8 cellular contexts compared by ENCODE assay signal in the genomic region with DNA sequence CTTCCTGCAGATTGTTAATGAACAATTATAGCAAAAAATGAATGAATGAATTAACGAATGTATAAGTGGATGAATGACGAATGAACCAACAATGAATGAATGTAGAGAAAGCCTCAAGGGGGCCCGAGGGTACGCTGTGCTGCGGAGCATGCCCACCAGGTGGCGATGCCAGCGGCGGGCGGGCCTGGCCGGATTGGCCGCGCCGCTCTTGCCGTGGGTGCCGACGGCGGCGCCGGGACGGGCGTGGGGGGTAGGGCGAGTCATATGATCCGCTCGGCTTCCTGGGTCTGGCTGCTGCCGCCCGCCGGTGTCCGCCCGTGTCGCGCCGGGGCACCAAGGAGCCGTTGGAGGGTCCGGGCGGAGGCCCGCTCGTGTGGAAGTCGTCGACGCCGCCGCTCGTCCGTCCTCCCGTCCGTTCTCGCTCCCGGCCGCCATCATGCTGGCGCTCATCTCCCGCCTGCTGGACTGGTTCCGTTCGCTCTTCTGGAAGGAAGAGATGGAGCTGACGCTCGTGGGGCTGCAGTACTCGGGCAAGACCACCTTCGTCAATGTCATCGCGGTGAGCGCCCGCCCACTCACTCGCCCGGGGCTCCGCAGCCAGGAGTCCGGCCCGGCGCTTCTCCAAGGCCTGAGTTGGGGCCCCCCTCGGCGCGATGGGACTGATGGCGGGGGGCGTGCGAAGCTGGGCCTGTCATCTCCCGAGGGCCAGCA. TPM values are rescaled to one million over a fixed set of nuclear protein-coding genes. Genes with fewer than 3 reads are reported as not detected.
A peak's percentile ranks its signal among the peaks of the same experiment; 100 is the strongest.
DNase-seq lines count a peak whose midpoint lies in the region; ATAC-seq and TF ChIP-seq lines count a peak whose summit lies in the region.

Gene ARL8B, plus strand, starts transcription at position 263 of the 711 bp plus-strand sequence. Its CDS starts 174 bp downstream, at position 437.

- H2BK12ac ChIP-seq in trophoblast cell (ENCODE audit: low read length), result peak within 1 kb of the TSS; percentile 35

- peak within 1 kb of the TSS; percentile 85 for H2AFZ ChIP-seq in trophoblast cell (ENCODE audit: insufficient read depth, low read length, poor library complexity)

- TF ChIP-seq POLR2A in tibial nerve (IDR thresholded peaks at IDR 0.05), result peak; percentile 66 to 68

- peak; percentile 95 for TF ChIP-seq CTCF in GM12872 (IDR thresholded peaks at IDR 0.05; ENCODE audit: insufficient read depth, low read depth, low read length)
- TF ChIP-seq CTCF in HFF-Myc (IDR thresholded peaks at IDR 0.05; ENCODE audit: low read depth, low read length, missing control alignments), result peak; percentile 96
- peak; percentile 96 for TF ChIP-seq CTCF in cardiac muscle cell (IDR thresholded peaks at IDR 0.05; ENCODE audit: low read depth, low read length)
- TF ChIP-seq CTCF in tibial nerve (IDR thresholded peaks at IDR 0.05), result peak; percentile 96 to 98 (median 97)

- H4K91ac ChIP-seq in trophoblast cell (ENCODE audit: low read depth, low read length), result peak within 1 kb of the TSS; percentile 93

- H3K4me3 ChIP-seq in HFF-Myc (replicated peaks; ENCODE audit: low read depth, low read length) (peak within 1 kb of the TSS; percentile 99), cardiac muscle cell (peak within 1 kb of the TSS; percentile 91), trophoblast cell (ENCODE audit: low read depth, low read length) (peak within 1 kb of the TSS; percentile 98), tibial nerve (peak within 1 kb of the TSS; percentile 87 to 100 (median 94))

- H3K18ac ChIP-seq in trophoblast cell (ENCODE audit: low read length), result peak within 1 kb of the TSS; percentile 99

- H3K27ac ChIP-seq in cardiac muscle cell (peak within 1 kb of the TSS; percentile 88), trophoblast cell (ENCODE audit: low read depth, low read length) (peak within 1 kb of the TSS; percentile 73), tibial nerve (peak within 1 kb of the TSS; percentile 76 to 99 (median 94))

- no peaks in the 10 kb centered on the region for H3K27me3 Mint-ChIP-seq in activated naive CD8-positive, alpha-beta T cell treated with anti-CD3 and anti-CD28 coated beads, Interleukin-2, amount 50 U/mL, for 24 hours

- H3K27me3 ChIP-seq in cardiac muscle cell (no peaks in the 10 kb centered on the region), trophoblast cell (ENCODE audit: insufficient read depth, low read length) (no peaks in the 10 kb centered on the region), tibial nerve (no peaks in the 10 kb centered on the region)

- H3K79me1 ChIP-seq in trophoblast cell (ENCODE audit: low read length), result peaks cover 7% of the 10 kb centered on the region

- H3K14ac ChIP-seq in trophoblast cell (ENCODE audit: low read length), result peak within 1 kb of the TSS; percentile 97

- peaks cover 4% of the 10 kb centered on the region for H3K4me1 ChIP-seq in cardiac muscle cell (ENCODE audit: low read depth)
- H3K4me1 ChIP-seq in trophoblast cell (ENCODE audit: control insufficient read depth in 1 of 2, insufficient read depth in 2 of 2, low read length in 2 of 2), result no peaks in the 10 kb centered on the region
- peaks cover 0 to 45% (median 17%) of the 10 kb centered on the region in 4 donors for H3K4me1 ChIP-seq in tibial nerve

- H3K9me3 Mint-ChIP-seq in activated naive CD8-positive, alpha-beta T cell treated with anti-CD3 and anti-CD28 coated beads, Interleukin-2, amount 50 U/mL, for 24 hours, result no peaks in the 10 kb centered on the region

- ATAC-seq in activated naive CD8-positive, alpha-beta T cell treated with anti-CD3 and anti-CD28 coated beads, Interleukin-2, amount 50 U/mL, for 24 hours, result peak; percentile 95

- no peak for DNase-seq in HFF-Myc (ENCODE audit: extremely low read depth, low read depth)
- peak; percentile 80 for DNase-seq in MV-4-11 (lab: John Stamatoyannopoulos, UW)
- peak; percentile 76 for DNase-seq in SW480 (ENCODE audit: low spot score)
- peak; percentile 98 for DNase-seq in activated naive CD8-positive, alpha-beta T cell treated with anti-CD3 and anti-CD28 coated beads, Interleukin-2, amount 50 U/mL, for 24 hours
- DNase-seq in cardiac muscle cell (ENCODE audit: low read depth in 1 of 2, low spot score in 1 of 2), result peak; percentile 92 to 93
- DNase-seq in trophoblast cell, result peak; percentile 91 to 97
- peak; percentile 75 to 81 for DNase-seq in tibial nerve (ENCODE audit: low spot score in 2 of 2)

- H2BK120ac ChIP-seq in trophoblast cell (ENCODE audit: insufficient read depth, low read length, poor library complexity), result peak within 1 kb of the TSS; percentile 85

- peak within 1 kb of the TSS; percentile 92 for H4K12ac ChIP-seq in trophoblast cell (ENCODE audit: low read depth, low read length)

- H3K4ac ChIP-seq in trophoblast cell (ENCODE audit: low read depth, low read length), result peak within 1 kb of the TSS; percentile 100

- H2BK5ac ChIP-seq in trophoblast cell (ENCODE audit: low read depth, low read length, poor library complexity), result peak within 1 kb of the TSS; percentile 90

- H3K27ac Mint-ChIP-seq in activated naive CD8-positive, alpha-beta T cell treated with anti-CD3 and anti-CD28 coated beads, Interleukin-2, amount 50 U/mL, for 24 hours, result peak within 1 kb of the TSS; percentile 88

- no peaks in the 10 kb centered on the region for H3K9me3 ChIP-seq in cardiac muscle cell (ENCODE audit: low read depth)
- H3K9me3 ChIP-seq in trophoblast cell (ENCODE audit: insufficient read depth, low read depth, low read length), result no peaks in the 10 kb centered on the region
- H3K9me3 ChIP-seq in tibial nerve, result no peaks in the 10 kb centered on the region

- TF ChIP-seq EP300 in tibial nerve (IDR thresholded peaks at IDR 0.05), result peak in 1 of 2 donors; percentile 91

- H3K36me3 ChIP-seq in cardiac muscle cell (no peaks in the 10 kb centered on the region), trophoblast cell (ENCODE audit: control insufficient read depth in 1 of 2, insufficient read depth in 2 of 2, low read length in 2 of 2) (no peaks in the 10 kb centered on the region), tibial nerve (no peaks in the 10 kb centered on the region)

- H4K8ac ChIP-seq in trophoblast cell (ENCODE audit: low read depth, low read length), result peak within 1 kb of the TSS; percentile 99

- peak within 1 kb of the TSS; percentile 89 for H2AK5ac ChIP-seq in trophoblast cell (ENCODE audit: low read length)

- peak within 1 kb of the TSS; percentile 94 for H3K9ac ChIP-seq in trophoblast cell (ENCODE audit: low read length)

- H3K23ac ChIP-seq in trophoblast cell (ENCODE audit: low read length), result no peak within 1 kb of the TSS

- peak within 1 kb of the TSS; percentile 83 for H3K4me3 Mint-ChIP-seq in activated naive CD8-positive, alpha-beta T cell treated with anti-CD3 and anti-CD28 coated beads, Interleukin-2, amount 50 U/mL, for 24 hours

- H3K79me2 ChIP-seq in trophoblast cell (ENCODE audit: control insufficient read depth, insufficient read depth, low read length, poor library complexity), result peaks cover 14% of the 10 kb centered on the region

- H3K36me3 Mint-ChIP-seq in activated naive CD8-positive, alpha-beta T cell treated with anti-CD3 and anti-CD28 coated beads, Interleukin-2, amount 50 U/mL, for 24 hours (ENCODE audit: low read depth), result peaks cover 15% of the 10 kb centered on the region

- H3K4me2 ChIP-seq in trophoblast cell (ENCODE audit: low read length), result peak within 1 kb of the TSS; percentile 63

- WGBS in trophoblast cell (ENCODE audit: extremely low coverage, insufficient coverage, insufficient read length), result no CpG with 5 or more reads among the region's 74 CpGs
- 0% methylated on average over 23 to 44 of the region's 74 CpGs for WGBS in tibial nerve, 2 donors

- H3K4me1 Mint-ChIP-seq in activated naive CD8-positive, alpha-beta T cell treated with anti-CD3 and anti-CD28 coated beads, Interleukin-2, amount 50 U/mL, for 24 hours, result peaks cover 45% of the 10 kb centered on the region

RNA-seq across cellular contexts. Expression of gene ARL8B, which starts in this region (rescaled TPM):
- total RNA-seq in cardiac muscle cell (26.1 and 26.4 TPM in 2 replicates), tibial nerve (10 to 100 TPM; 47.6 to 54.4 (median 49.4) TPM)
- polyA plus RNA-seq in cardiac muscle cell, result 35.9 and 41.1 TPM in 2 replicates
- 143 and 168 TPM in 2 replicates for polyA plus RNA-seq in trophoblast cell (2013)
